ENCODE assay signal across 8 cellular contexts in the genomic region with DNA sequence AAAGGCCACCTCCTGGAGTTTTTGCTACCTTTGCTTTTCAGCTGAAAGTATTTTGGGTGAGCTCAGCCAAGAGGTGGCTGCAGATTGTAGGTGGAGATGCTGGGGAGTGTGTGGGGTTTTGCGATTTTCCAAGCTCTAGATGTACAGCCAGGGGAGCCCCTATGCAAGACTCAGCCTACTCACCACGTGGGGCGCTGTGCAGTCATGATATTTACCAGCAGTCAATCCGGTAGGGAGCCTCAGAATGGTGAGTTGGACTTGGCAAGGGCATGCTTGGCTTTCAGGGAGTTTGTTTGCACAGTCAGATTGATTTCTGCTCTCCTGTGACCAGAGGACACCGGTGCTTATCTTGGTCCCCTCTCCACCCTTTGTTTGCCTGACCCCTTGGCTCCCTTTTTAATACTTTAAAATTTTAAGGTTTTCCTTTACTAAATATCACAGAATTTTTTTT.
DNase-seq lines count a peak whose midpoint lies in the region; ATAC-seq and TF ChIP-seq lines count a peak whose summit lies in the region.

No MANE protein-coding gene starts in this region.

- H3K9me3 ChIP-seq in BLaER1 treated with 17β-estradiol and CSF1 and Interleukin-3, amounts not matched to agents 10 nM and 100 nM (replicated peaks in 1 of 11): peaks cover 18 to 48% (median 29%) of the 10 kb centered on the region in 11 experiments; a peak in 21 of 22 replicates

- H3K36me3 ChIP-seq in BLaER1 treated with 17β-estradiol and CSF1 and Interleukin-3, amounts not matched to agents 10 nM and 100 nM: peaks cover 0 to 13% (median 0%) of the 10 kb centered on the region in 11 experiments; a peak in 1 of 22 replicates

- H3K27me3 ChIP-seq in BLaER1 treated with 17β-estradiol and CSF1 and Interleukin-3, amounts not matched to agents 10 nM and 100 nM: no peaks in the 10 kb centered on the region

- peaks cover 16 to 74% (median 29%) of the 10 kb centered on the region in 10 experiments for H3K4me1 ChIP-seq in BLaER1 treated with 17β-estradiol and CSF1 and Interleukin-3, amounts not matched to agents 10 nM and 100 nM

- H3K4me1 Mint-ChIP-seq in glutamatergic neuron (ENCODE audit: low read depth, unreplicated experiment): no peaks in the 10 kb centered on the region

- TF ChIP-seq CTCF in glutamatergic neuron (IDR thresholded peaks at IDR 0.05; ENCODE audit: partially characterized antibody, unreplicated experiment): peak; percentile 68

- H3K36me3 Mint-ChIP-seq in glutamatergic neuron (ENCODE audit: unreplicated experiment): no peaks in the 10 kb centered on the region

- no peak overlapping the region for H3K27ac Mint-ChIP-seq in glutamatergic neuron (ENCODE audit: unreplicated experiment)

- peak; percentile 79 for ATAC-seq in GM21360 (IDR thresholded peaks at IDR 0.05; ENCODE audit: unreplicated experiment)

- H3K4me3 Mint-ChIP-seq in glutamatergic neuron (ENCODE audit: unreplicated experiment): no peak overlapping the region

- H3K4me2 ChIP-seq in BLaER1 treated with 17β-estradiol and CSF1 and Interleukin-3, amounts not matched to agents 10 nM and 100 nM: peak overlapping the region in 6 of 11 experiments; percentile 35 to 96 (median 66); a peak in 12 of 22 replicates

- no peaks in the 10 kb centered on the region for H3K9me3 Mint-ChIP-seq in glutamatergic neuron (ENCODE audit: unreplicated experiment)

- H4K20me1 ChIP-seq in BLaER1 treated with 17β-estradiol and CSF1 and Interleukin-3, amounts not matched to agents 10 nM and 100 nM: no peaks in the 10 kb centered on the region

- H3K4me3 ChIP-seq in BLaER1 treated with 17β-estradiol and CSF1 and Interleukin-3, amounts not matched to agents 10 nM and 100 nM: peak overlapping the region in 2 of 10 experiments; percentile 38 to 48; a peak in 4 of 20 replicates

- H3K27me3 Mint-ChIP-seq in glutamatergic neuron (ENCODE audit: unreplicated experiment): no peaks in the 10 kb centered on the region

- H3K9ac ChIP-seq in BLaER1 treated with 17β-estradiol and CSF1 and Interleukin-3, amounts not matched to agents 10 nM and 100 nM: peak overlapping the region in 2 of 11 experiments; percentile 58 to 84; a peak in 4 of 22 replicates

- DNase-seq in NCI-H2196 (lab: John Stamatoyannopoulos, UW; ENCODE audit: unreplicated experiment) (peak; percentile 80), glutamatergic neuron (peak; percentile 82), AG08395 (ENCODE audit: low spot score) (no peak), HK-2 (ENCODE audit: unreplicated experiment) (no peak)
- peak; percentile 60 for DNase-seq in activated CD4-positive, alpha-beta T cell treated with anti-CD3 and anti-CD28 coated beads for 48 hours
- peak; percentile 35 for DNase-seq in stimulated activated CD4-positive, alpha-beta T cell treated with anti-CD3 and anti-CD28 coated beads, Interleukin-4, amount 100 ng/mL, for 24 hours

- peak overlapping the region in 4 of 11 experiments; percentile 13 to 91 (median 63); a peak in 7 of 22 replicates for H3K27ac ChIP-seq in BLaER1 treated with 17β-estradiol and CSF1 and Interleukin-3, amounts not matched to agents 10 nM and 100 nM

Comparison
In these comparisons a context has a peak if more than half of its experiments do, and no peak if none do; other contexts are left out.
1. DNase-seq: peak in NCI-H2196 (single experiment), activated CD4-positive, alpha-beta T cell treated with anti-CD3 and anti-CD28 coated beads for 48 hours (single experiment), glutamatergic neuron (single experiment) and stimulated activated CD4-positive, alpha-beta T cell treated with anti-CD3 and anti-CD28 coated beads, Interleukin-4, amount 100 ng/mL, for 24 hours (single experiment); none in AG08395 (single experiment) and HK-2 (single experiment).